8 cellular contexts compared by ENCODE assay signal in the genomic region with DNA sequence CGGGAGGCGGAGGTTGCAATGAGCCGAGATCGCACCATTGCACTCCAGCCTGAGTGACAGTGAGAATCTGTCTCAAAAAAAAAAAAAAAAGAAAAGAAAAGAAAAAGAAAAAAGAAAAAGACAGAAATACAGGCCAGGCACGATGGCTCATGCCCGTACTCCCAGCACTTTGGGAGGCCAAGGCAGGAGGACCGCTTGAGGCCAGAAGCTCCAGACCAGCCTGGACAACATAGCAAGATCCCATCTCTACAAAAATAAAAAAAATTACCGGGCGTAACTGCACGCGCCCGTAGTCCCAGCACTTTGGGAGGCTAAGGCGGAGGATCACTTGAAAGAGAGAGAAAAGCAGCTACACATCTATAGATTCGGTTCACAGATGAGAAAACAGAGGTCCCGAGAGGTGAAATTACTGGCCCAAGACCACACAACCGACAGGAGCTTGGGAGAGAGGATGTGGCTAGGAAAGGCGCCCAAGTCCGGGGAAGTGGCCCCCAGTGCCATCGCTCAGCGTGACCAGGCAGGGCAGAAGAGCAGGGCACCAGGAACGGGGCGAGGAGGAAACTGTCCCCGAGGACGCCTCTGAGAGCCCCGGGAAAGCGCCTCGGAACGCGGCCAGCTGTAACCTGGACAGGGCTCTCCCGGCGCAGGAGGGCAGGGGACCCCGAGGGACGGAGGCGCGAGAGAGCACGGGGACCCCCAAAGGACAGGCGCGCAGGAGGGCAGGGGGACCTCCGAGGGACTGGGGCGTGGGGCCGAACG. TPM values are rescaled to one million over a fixed set of nuclear protein-coding genes. Genes with fewer than 3 reads are reported as not detected.
A peak's percentile ranks its signal among the peaks of the same experiment; 100 is the strongest.
DNase-seq lines count a peak whose midpoint lies in the region; ATAC-seq and TF ChIP-seq lines count a peak whose summit lies in the region.

No MANE protein-coding gene starts in this region.

- POLR2A ChIA-PET in AG04450 (lab: Yijun Ruan, JAX): no interaction called here

- no peak for DNase-seq in AG04450 (ENCODE audit: low read depth, low spot score)
- peak in 5 of 7 donors; percentile 28 to 48 (median 38) for DNase-seq in adrenal gland
- no peak for DNase-seq in GM19240 (ENCODE audit: insufficient read length, low spot score)

- H3K4me3 ChIP-seq in AG04450 (ENCODE audit: low read depth, low read length): peak overlapping the region; percentile 88
- peak overlapping the region; percentile 80 for H3K4me3 ChIP-seq in HUES6 (ENCODE audit: low read depth, low read length)
- H3K4me3 ChIP-seq in adrenal gland: peak overlapping the region; percentile 33 to 78 (median 64)
- peak overlapping the region; percentile 80 for H3K4me3 ChIP-seq in iPS-15b (ENCODE audit: low read depth, low read length)
- peak overlapping the region; percentile 77 to 98 (median 88) for H3K4me3 ChIP-seq in skin epidermis

- TF ChIP-seq CTCF in AG04450 (IDR thresholded peaks at IDR 0.05; ENCODE audit: low read depth, low read length): no peak
- no peak for TF ChIP-seq CTCF in adrenal gland (IDR thresholded peaks at IDR 0.05)

- intact Hi-C loops in adrenal gland (cut with DNase I): no loop called here

- no peaks in the 10 kb centered on the region for H3K36me3 ChIP-seq in HUES6 (ENCODE audit: control insufficient read depth, insufficient read depth, low read length)
- no peaks in the 10 kb centered on the region for H3K36me3 ChIP-seq in adrenal gland (replicated peaks in 1 of 2)
- H3K36me3 ChIP-seq in iPS-15b (ENCODE audit: control insufficient read depth, insufficient read depth, low read length): no peaks in the 10 kb centered on the region

- no peaks in the 10 kb centered on the region; the same call in 1 of the 2 replicates for H3K9me3 ChIP-seq in AG04450 (ENCODE audit: control insufficient read depth, insufficient read depth, low read length)
- 0 out of 2 replicates have a peak, but pooled peaks cover 2% of the 10 kb centered on the region for H3K9me3 ChIP-seq in HUES6 (ENCODE audit: control insufficient read depth, insufficient read depth, low read depth, low read length)
- no peaks in the 10 kb centered on the region for H3K9me3 ChIP-seq in adrenal gland (replicated peaks in 1 of 3)
- H3K9me3 ChIP-seq in iPS-15b (ENCODE audit: control insufficient read depth, insufficient read depth, low read length): no peaks in the 10 kb centered on the region

- H3K9ac ChIP-seq in HUES6 (ENCODE audit: low read length) (peak overlapping the region; percentile 86), iPS-15b (ENCODE audit: low read depth, low read length) (peak overlapping the region; percentile 60)

- TF ChIP-seq POLR2A in adrenal gland (IDR thresholded peaks at IDR 0.05): no peak

- WGBS in adrenal gland, 4 donors: 21 to 32% (median 27%) methylated on average over 29 to 42 of the region's 42 CpGs

- ATAC-seq in GM19023 (IDR thresholded peaks at IDR 0.05; ENCODE audit: unreplicated experiment) (peak; percentile 21), HG03442 (IDR thresholded peaks at IDR 0.05; ENCODE audit: unreplicated experiment) (no peak)

- H3K4me1 ChIP-seq in HUES6 (ENCODE audit: control insufficient read depth, insufficient read depth, low read length): peaks cover 9% of the 10 kb centered on the region
- peaks cover 0 to 5% of the 10 kb centered on the region in 2 donors for H3K4me1 ChIP-seq in adrenal gland (replicated peaks in 1 of 2)
- peaks cover 2% of the 10 kb centered on the region for H3K4me1 ChIP-seq in iPS-15b (ENCODE audit: control insufficient read depth, insufficient read depth, low read length)

- CTCF ChIA-PET in AG04450 (lab: Charles Lee): no interaction called here

- H3K27ac ChIP-seq in AG04450 (ENCODE audit: low read depth, low read length): no peak overlapping the region
- 0 out of 2 replicates have a peak overlapping the region, but pooled peaks have one; percentile 31 for H3K27ac ChIP-seq in HUES6 (ENCODE audit: low read depth, low read length)
- peak overlapping the region in 4 of 5 donors; percentile 34 to 83 (median 78) for H3K27ac ChIP-seq in adrenal gland
- peak overlapping the region; percentile 72 to 96 (median 91) for H3K27ac ChIP-seq in skin epidermis

- H3K27me3 ChIP-seq in AG04450 (ENCODE audit: control insufficient read depth, insufficient read depth, low read length): no peaks in the 10 kb centered on the region
- H3K27me3 ChIP-seq in HUES6 (ENCODE audit: control insufficient read depth, insufficient read depth, low read length): no peaks in the 10 kb centered on the region
- no peaks in the 10 kb centered on the region for H3K27me3 ChIP-seq in adrenal gland
- H3K27me3 ChIP-seq in iPS-15b (ENCODE audit: control insufficient read depth, insufficient read depth, low read length): no peaks in the 10 kb centered on the region

RNA-seq across cellular contexts. Expression of a gene that starts 0.6 kb away (rescaled TPM):
- polyA plus RNA-seq in AG04450 (2011; rRNA removed): 40.2 and 53.0 TPM in 2 replicates
- polyA minus RNA-seq in AG04450 (2011; rRNA and poly(A)+ RNA removed): 63.4 and 80.5 TPM in 2 replicates
- total RNA-seq in adrenal gland: 10 to 100 TPM in 7 of 8 donors, 1 to 10 TPM in 1; 8.8 to 40.5 (median 25.9) TPM
- polyA plus RNA-seq in adrenal gland: 10 to 100 TPM; 13.5 to 39.0 (median 37.2) TPM

RNA-seq across cellular contexts. Expression of a gene that starts 41.0 kb away (rescaled TPM):
- polyA plus RNA-seq in AG04450 (2011; rRNA removed) (101 and 110 TPM in 2 replicates), adrenal gland (100 to 1,000 TPM; 107 to 183 (median 107) TPM)
- polyA minus RNA-seq in AG04450 (2011; rRNA and poly(A)+ RNA removed): 94.4 and 101 TPM in 2 replicates
- total RNA-seq in adrenal gland: 100 to 1,000 TPM in 6 of 8 donors, 10 to 100 TPM in 2; 81.4 to 149 (median 110) TPM

Comparison
In these comparisons a context has a peak if more than half of its experiments do, and no peak if none do; other contexts are left out.
1. DNase-seq: peak in adrenal gland (5 of 7); none in AG04450 (single experiment) and GM19240 (single experiment).
2. Peak in every context shown above with its lines, with median percentiles within 50 percentile points of each other: H3K4me3 ChIP-seq.